ENCODE assay signal across 1 cellular context in genomic region chr4:128322311-128322710, GRCh38.
TF ChIP-seq lines count a peak whose summit lies in the region.

No MANE protein-coding gene starts in this region.

TF ChIP-seq in HepG2, 621 proteins besides CTCF, POLR2A, EP300 and RAD21 (continued from another document):
- TF ChIP-seq, protein P1, sequence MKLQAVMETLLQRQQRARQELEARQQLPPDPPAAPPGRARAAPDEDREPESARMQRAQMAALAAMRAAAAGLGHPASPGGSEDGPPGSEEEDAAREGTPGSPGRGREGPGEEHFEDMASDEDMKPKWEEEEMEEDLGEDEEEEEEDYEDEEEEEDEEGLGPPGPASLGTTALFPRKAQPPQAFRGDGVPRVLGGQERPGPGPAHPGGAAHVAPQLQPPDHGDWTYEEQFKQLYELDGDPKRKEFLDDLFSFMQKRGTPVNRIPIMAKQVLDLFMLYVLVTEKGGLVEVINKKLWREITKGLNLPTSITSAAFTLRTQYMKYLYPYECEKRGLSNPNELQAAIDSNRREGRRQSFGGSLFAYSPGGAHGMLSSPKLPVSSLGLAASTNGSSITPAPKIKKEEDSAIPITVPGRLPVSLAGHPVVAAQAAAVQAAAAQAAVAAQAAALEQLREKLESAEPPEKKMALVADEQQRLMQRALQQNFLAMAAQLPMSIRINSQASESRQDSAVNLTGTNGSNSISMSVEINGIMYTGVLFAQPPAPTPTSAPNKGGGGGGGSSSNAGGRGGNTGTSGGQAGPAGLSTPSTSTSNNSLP (IDR thresholded peaks at IDR 0.05; ENCODE audit: low read depth, low read length), result 0 out of 2 replicates have a peak, but pooled peaks have one; percentile 28
- TF ChIP-seq SIX4 (CRISPR knock-in tag; IDR thresholded peaks at IDR 0.05) (0 out of 2 replicates have a peak, but pooled peaks have one; percentile 41), ZBTB14 (CRISPR knock-in tag; IDR thresholded peaks at IDR 0.05) (no peak), ZBTB7B (CRISPR knock-in tag; IDR thresholded peaks at IDR 0.05) (no peak), SOX13 (IDR thresholded peaks at IDR 0.05) (no peak), SOX13 (CRISPR knock-in tag; conservative IDR thresholded peaks at IDR 0.05 in 1 of 2, IDR thresholded peaks at IDR 0.05 in 1 of 2) (peak in 1 of 2 experiments; percentile 66; a peak in 2 of 4 replicates)
- TF ChIP-seq, protein P2, sequence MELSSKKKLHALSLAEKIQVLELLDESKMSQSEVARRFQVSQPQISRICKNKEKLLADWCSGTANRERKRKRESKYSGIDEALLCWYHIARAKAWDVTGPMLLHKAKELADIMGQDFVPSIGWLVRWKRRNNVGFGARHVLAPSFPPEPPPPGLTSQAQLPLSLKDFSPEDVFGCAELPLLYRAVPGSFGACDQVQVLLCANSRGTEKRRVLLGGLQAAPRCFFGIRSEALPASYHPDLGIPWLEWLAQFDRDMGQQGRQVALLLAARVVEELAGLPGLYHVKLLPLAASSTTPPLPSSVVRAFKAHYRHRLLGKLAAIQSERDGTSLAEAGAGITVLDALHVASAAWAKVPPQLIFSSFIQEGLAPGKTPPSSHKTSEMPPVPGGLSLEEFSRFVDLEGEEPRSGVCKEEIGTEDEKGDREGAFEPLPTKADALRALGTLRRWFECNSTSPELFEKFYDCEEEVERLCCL (CRISPR knock-in tag; IDR thresholded peaks at IDR 0.05; ENCODE audit: borderline replicate concordance), result no peak
